In genomic region chr5:126446498-126447224, GRCh38 we compare ENCODE assay signal across 1 cellular context.
TF ChIP-seq lines count a peak whose summit lies in the region.

No MANE protein-coding gene starts in this region.

TF ChIP-seq in HepG2, 621 proteins besides CTCF, POLR2A, EP300 and RAD21 (continued from another document):
- no peak for TF ChIP-seq AKNA (CRISPR knock-in tag; IDR thresholded peaks at IDR 0.05; ENCODE audit: borderline replicate concordance)
TF ChIP-seq in HepG2: peak in this region for 0.
